ENCODE assay signal across 19 cellular contexts in the genomic region with DNA sequence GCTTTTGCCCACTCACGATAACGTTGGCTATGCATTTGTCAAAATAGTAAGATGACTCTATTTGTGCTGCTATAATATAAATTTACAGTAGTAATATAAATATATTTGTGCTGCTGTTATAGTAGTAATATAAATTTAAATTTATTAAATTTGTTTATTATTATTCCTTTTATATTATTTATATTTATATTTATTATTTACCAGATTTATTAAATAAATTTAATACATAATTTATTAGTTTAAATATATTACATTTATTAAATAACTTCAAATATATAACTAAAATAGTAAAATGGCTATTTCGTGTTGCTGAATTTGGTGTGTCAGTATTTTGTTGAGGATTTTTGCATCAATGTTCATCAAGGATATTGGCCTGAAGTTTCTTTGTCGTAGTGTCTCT.
DNase-seq lines count a peak whose midpoint lies in the region; ATAC-seq, FAIRE-seq and TF ChIP-seq lines count a peak whose summit lies in the region.
"Had no signal": no experiment of that assay in that cellular context is flagged by ENCODE, and none has a peak within 500 bp of the region (broad histone marks: within the 10 kb centered on the region; RNA-seq: fewer than 3 reads in every experiment).

No MANE protein-coding gene starts in this region.

- no peaks in the 10 kb centered on the region for H3K4me1 Mint-ChIP-seq in WTC11
- no peaks in the 10 kb centered on the region for H3K4me1 Mint-ChIP-seq in progenitor cell of endocrine pancreas (ENCODE audit: low read depth)
- H3K4me1 Mint-ChIP-seq: CD4-positive, alpha-beta memory T cell; GM23338 had no signal

- POLR2A ChIA-PET in WTC11 (lab: Charles Lee), result no interaction called here

- H3K27ac Mint-ChIP-seq in WTC11, result no peak overlapping the region
- H3K27ac Mint-ChIP-seq in progenitor cell of endocrine pancreas, result no peak overlapping the region
- H3K27ac Mint-ChIP-seq: CD4-positive, alpha-beta memory T cell; GM23338; HFFc6 had no signal

- CTCF ChIA-PET in WTC11 (lab: Charles Lee), result no interaction called here

- H3K27me3 Mint-ChIP-seq in WTC11 (ENCODE audit: low read depth) (peaks cover 4% of the 10 kb centered on the region), progenitor cell of endocrine pancreas (no peaks in the 10 kb centered on the region)
- H3K27me3 Mint-ChIP-seq: CD4-positive, alpha-beta memory T cell had no signal

- no peaks in the 10 kb centered on the region for H3K36me3 Mint-ChIP-seq in WTC11
- no peaks in the 10 kb centered on the region for H3K36me3 Mint-ChIP-seq in progenitor cell of endocrine pancreas (ENCODE audit: insufficient read depth)
- H3K36me3 Mint-ChIP-seq: CD4-positive, alpha-beta memory T cell had no signal

- FAIRE-seq in G401.6 (lab: Jason Lieb, UNC) (peak; percentile 86), frontal cortex (lab: Jason Lieb, UNC) (peak; percentile 96)
- FAIRE-seq: GM12878, GM19239 had no signal

- no peak for DNase-seq in WTC11 (ENCODE audit: low spot score)
- DNase-seq in frontal cortex (ENCODE audit: low spot score in 2 of 2), result no peak
- no peak for DNase-seq in progenitor cell of endocrine pancreas (ENCODE audit: low spot score, unreplicated experiment)
- no peak for DNase-seq in G401 (ENCODE audit: low spot score)
- DNase-seq: 8988T; C1 segment of cervical spinal cord; Calu3; CD4-positive, alpha-beta memory T cell; COR-L47; DMS53; DMS79 treated with DMSO at 0.1 percent for 48 hours; GDM1; HFFc6 had no signal

- no peak for TF ChIP-seq CTCF in WTC11 (IDR thresholded peaks at IDR 0.05)
- TF ChIP-seq CTCF in progenitor cell of endocrine pancreas (IDR thresholded peaks at IDR 0.05; ENCODE audit: unreplicated experiment), result no peak

- in situ Hi-C loops in G401 (cut with HindIII; ENCODE audit: low sequenced_read_pairs), result no loop called here

- peaks cover 37% of the 10 kb centered on the region for H3K9me3 Mint-ChIP-seq in WTC11
- H3K9me3 Mint-ChIP-seq in progenitor cell of endocrine pancreas (ENCODE audit: low read depth), result peaks cover 48% of the 10 kb centered on the region
- H3K9me3 Mint-ChIP-seq: HFFc6 had no signal

- ATAC-seq in WTC11, result no peak
- no peak for ATAC-seq in HG03439 (IDR thresholded peaks at IDR 0.05; ENCODE audit: unreplicated experiment)
- no peak for ATAC-seq in GM19395 (IDR thresholded peaks at IDR 0.05; ENCODE audit: unreplicated experiment)
- ATAC-seq: GM12878, GM23338 had no signal

- H3K4me3 Mint-ChIP-seq in WTC11 (no peak overlapping the region), progenitor cell of endocrine pancreas (ENCODE audit: low read depth) (no peak overlapping the region)
- H3K4me3 Mint-ChIP-seq: CD4-positive, alpha-beta memory T cell; GM23338; HFFc6 had no signal

TF ChIP-seq in WTC11, 78 proteins besides CTCF, POLR2A, EP300 and RAD21:
- TF ChIP-seq HMGA2 (CRISPR knock-in tag; IDR thresholded peaks at IDR 0.05) (peak; percentile 95), MXD4 (CRISPR knock-in tag; IDR thresholded peaks at IDR 0.05; ENCODE audit: borderline replicate concordance) (no peak)
